ENCODE assay signal across 26 cellular contexts in genomic region chr16:49067776-49068175, GRCh38.
"Had no signal": no experiment of that assay in that cellular context is flagged by ENCODE, and none has a peak within 500 bp of the region (broad histone marks: within the 10 kb centered on the region; RNA-seq: fewer than 3 reads in every experiment).

No MANE protein-coding gene starts in this region.

- H3K36me3 ChIP-seq: ascending aorta, breast epithelium had no signal

- H3K27me3 ChIP-seq: ascending aorta, breast epithelium had no signal

- H3K9me3 ChIP-seq: ascending aorta, breast epithelium had no signal

- ATAC-seq: activated CD4-positive, alpha-beta T cell treated with anti-CD3 and anti-CD28 coated beads for 36 hours; activated naive CD4-positive, alpha-beta T cell treated with anti-CD3 and anti-CD28 coated beads, Interleukin-2, amount 50 U/mL, for 72 hours; activated T-cell treated with anti-CD3 and anti-CD28 coated beads, Interleukin-2, amount 50 U/mL, for 72 hours had no signal

- DNase-seq: activated CD4-positive, alpha-beta memory T cell treated with anti-CD3 and anti-CD28 coated beads, Interleukin-2, amount 10 ng/mL, durations not matched to agents 7 days and 5 days; activated CD4-positive, alpha-beta T cell treated with anti-CD3 and anti-CD28 coated beads for 36 hours; activated CD4-positive, alpha-beta T cell treated with anti-CD3 and anti-CD28 coated beads, Interleukin-2, amount 10 ng/mL, durations not matched to agents 24 days and 14 days; activated CD4-positive, CD25-positive, alpha-beta regulatory T cell; activated CD4-positive, CD25-positive, alpha-beta regulatory T cell treated with anti-CD3 and anti-CD28 coated beads, Interleukin-2, amount 50 U/mL, for 72 hours; activated CD8-positive, alpha-beta memory T cell treated with anti-CD3 and anti-CD28 coated beads, Interleukin-2, amount 50 U/mL, for 48 hours; activated gamma-delta T cell; activated naive CD4-positive, alpha-beta T cell; activated naive CD4-positive, alpha-beta T cell treated with anti-CD3 and anti-CD28 coated beads, Interleukin-2, amount 10 ng/mL, durations not matched to agents 7 days and 5 days; activated naive CD8-positive, alpha-beta T cell treated with anti-CD3 and anti-CD28 coated beads, Interleukin-2, amount 10 ng/mL, durations not matched to agents 7 days and 5 days; activated T-cell treated with anti-CD3 and anti-CD28 coated beads for 4 hours; activated T-cell treated with anti-CD3 and anti-CD28 coated beads, Interleukin-2, amount 50 U/mL, for 24 hours; activated T-cell treated with anti-CD3 and anti-CD28 coated beads, Interleukin-2, amount 50 U/mL, for 72 hours; caudate nucleus; cortex of kidney; effector CD8-positive, alpha-beta T cell; foreskin fibroblast; T-helper 2 cell had no signal

- H3K4me1 ChIP-seq: ascending aorta, breast epithelium had no signal

- H3K27ac ChIP-seq: ascending aorta, breast epithelium, epithelial cell of prostate had no signal

- H3K4me3 ChIP-seq: ascending aorta, breast epithelium had no signal

- FAIRE-seq: colon, endometrium, endothelial cell of umbilical vein, frontal cortex had no signal
